In the genomic region with DNA sequence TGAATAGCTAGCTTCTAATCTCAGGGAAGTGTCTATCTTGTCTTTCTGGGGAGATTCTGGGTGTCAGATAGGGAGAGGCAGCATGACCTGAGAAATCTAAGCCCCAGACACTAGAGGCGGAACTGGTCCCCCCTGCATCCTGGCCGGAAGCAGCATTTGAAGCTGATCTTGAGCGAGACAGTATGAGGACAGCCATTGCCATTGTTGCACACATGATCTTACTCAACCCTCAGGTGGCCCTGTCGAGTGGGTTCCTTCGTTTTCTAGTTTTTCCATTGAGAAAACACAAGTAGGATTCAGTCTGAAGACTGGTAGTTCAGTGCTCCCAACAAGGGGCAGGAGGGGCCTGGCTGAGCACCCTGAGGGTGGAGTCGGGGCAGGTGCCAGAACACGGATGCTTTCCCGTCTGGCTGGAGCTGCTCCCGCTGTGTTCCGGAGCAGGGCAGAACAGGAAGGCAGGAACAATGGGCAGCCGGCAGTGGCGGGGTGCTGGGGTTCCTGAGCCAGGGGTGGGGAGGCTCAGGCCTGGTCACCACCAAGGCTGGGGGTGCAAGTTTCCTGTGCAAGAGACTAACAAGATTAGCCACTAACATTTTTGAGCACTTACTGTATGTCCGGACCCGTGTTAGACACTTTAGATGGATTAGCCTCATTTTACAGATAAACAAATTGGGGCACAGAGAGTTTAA, we compare ENCODE assay signal across 8 cellular contexts. TPM values are rescaled to one million over a fixed set of nuclear protein-coding genes. Genes with fewer than 3 reads are reported as not detected.
DNase-seq lines count a peak whose midpoint lies in the region; FAIRE-seq and TF ChIP-seq lines count a peak whose summit lies in the region.
"Had no signal": no experiment of that assay in that cellular context is flagged by ENCODE, and none has a peak within 500 bp of the region (broad histone marks: within the 10 kb centered on the region; RNA-seq: fewer than 3 reads in every experiment).

No MANE protein-coding gene starts in this region.

- H3K4me3 ChIP-seq in kidney (ENCODE audit: low read length in 2 of 2), result no peak overlapping the region
- H3K4me3 ChIP-seq in subcutaneous abdominal adipose tissue (ENCODE audit: low read depth in 1 of 5, low read length in 5 of 5), result peak overlapping the region in 1 of 5 donors; percentile 8

- FAIRE-seq in kidney (lab: Jason Lieb, UNC), result no peak
- FAIRE-seq: endometrium had no signal

- H3K4me1 ChIP-seq in kidney (ENCODE audit: control insufficient read depth in 1 of 2, insufficient read depth in 1 of 2, low read depth in 1 of 2, low read length in 2 of 2) (peaks cover 11 to 17% of the 10 kb centered on the region in 2 donors), subcutaneous abdominal adipose tissue (ENCODE audit: control insufficient read depth in 5 of 5, insufficient read depth in 5 of 5, low read length in 5 of 5) (peaks cover 2 to 63% (median 26%) of the 10 kb centered on the region in 5 donors)

- no peak for TF ChIP-seq CTCF in kidney (IDR thresholded peaks at IDR 0.05; ENCODE audit: borderline replicate concordance, extremely low read depth, insufficient read depth)

- H3K27me3 ChIP-seq in subcutaneous abdominal adipose tissue (ENCODE audit: control insufficient read depth in 5 of 5, insufficient read depth in 4 of 5, low read length in 5 of 5), result no peaks in the 10 kb centered on the region

- H3K9ac ChIP-seq in kidney (ENCODE audit: low read length in 2 of 2) (no peak overlapping the region), subcutaneous abdominal adipose tissue (ENCODE audit: low read length in 5 of 5) (peak overlapping the region in 2 of 5 donors; percentile 21 to 38)

- DNase-seq in NCI-H1105 treated with DMSO at 0.1 percent for 48 hours (lab: John Stamatoyannopoulos, UW) (peak; percentile 30), kidney (peak; percentile 92), H4 (ENCODE audit: low spot score) (no peak), GDM1 (lab: John Stamatoyannopoulos, UW) (no peak)
- DNase-seq in activated CD4-positive, alpha-beta T cell treated with anti-CD3 and anti-CD28 coated beads for 48 hours, result no peak

- intact Hi-C loops in kidney (cut with DNase I), result no loop called here

- no peaks in the 10 kb centered on the region for H3K36me3 ChIP-seq in kidney (ENCODE audit: control insufficient read depth in 1 of 2, insufficient read depth in 2 of 2, low read length in 2 of 2)
- peaks cover 0 to 8% (median 3%) of the 10 kb centered on the region in 5 donors for H3K36me3 ChIP-seq in subcutaneous abdominal adipose tissue (ENCODE audit: control insufficient read depth in 5 of 5, insufficient read depth in 5 of 5, low read length in 5 of 5)

- H3K27ac ChIP-seq in angular gyrus (ENCODE audit: low read depth, low read length), result peak overlapping the region; percentile 74
- H3K27ac ChIP-seq in kidney (ENCODE audit: low read depth in 2 of 2, low read length in 2 of 2), result peak overlapping the region in 1 of 2 donors; percentile 81
- peak overlapping the region; percentile 80 for H3K27ac ChIP-seq in subcutaneous abdominal adipose tissue (ENCODE audit: low read depth, low read length)

- no peaks in the 10 kb centered on the region for H3K9me3 ChIP-seq in kidney (ENCODE audit: control insufficient read depth in 1 of 2, low read length in 2 of 2)
- no peaks in the 10 kb centered on the region for H3K9me3 ChIP-seq in subcutaneous abdominal adipose tissue (ENCODE audit: control insufficient read depth in 5 of 5, low read length in 5 of 5)

RNA-seq across cellular contexts. Expression of a gene that starts 7.9 kb away (rescaled TPM):
- 18.3 TPM for total RNA-seq in kidney
- polyA plus RNA-seq in kidney (ENCODE audit: insufficient read depth, low read depth, low replicate concordance), result 10.3 TPM
- 0.29 and 0.56 TPM in 2 replicates for total RNA-seq in H4 (2014; rRNA removed; shearing (Covaris generic))

RNA-seq across cellular contexts. Expression of a gene that starts 56.0 kb away (rescaled TPM):
- 220 TPM for total RNA-seq in kidney
- 260 TPM for polyA plus RNA-seq in kidney (ENCODE audit: insufficient read depth, low read depth, low replicate concordance)
- 124 and 134 TPM in 2 replicates for total RNA-seq in H4 (2014; rRNA removed; shearing (Covaris generic))

Comparison
In these comparisons a context has a peak if more than half of its experiments do, and no peak if none do; other contexts are left out.
1. DNase-seq: peak in NCI-H1105 treated with DMSO at 0.1 percent for 48 hours (single experiment) and kidney (single experiment); none in H4 (single experiment), activated CD4-positive, alpha-beta T cell treated with anti-CD3 and anti-CD28 coated beads for 48 hours (single experiment) and GDM1 (single experiment).
2. RNA of a gene that starts 7.9 kb away (total RNA-seq): 18.3 TPM in kidney (single experiment); 0.29 to 0.56 TPM in H4; every median in the first group is over 10 times any median in the second.